22 cellular contexts compared by ENCODE assay signal in the genomic region with DNA sequence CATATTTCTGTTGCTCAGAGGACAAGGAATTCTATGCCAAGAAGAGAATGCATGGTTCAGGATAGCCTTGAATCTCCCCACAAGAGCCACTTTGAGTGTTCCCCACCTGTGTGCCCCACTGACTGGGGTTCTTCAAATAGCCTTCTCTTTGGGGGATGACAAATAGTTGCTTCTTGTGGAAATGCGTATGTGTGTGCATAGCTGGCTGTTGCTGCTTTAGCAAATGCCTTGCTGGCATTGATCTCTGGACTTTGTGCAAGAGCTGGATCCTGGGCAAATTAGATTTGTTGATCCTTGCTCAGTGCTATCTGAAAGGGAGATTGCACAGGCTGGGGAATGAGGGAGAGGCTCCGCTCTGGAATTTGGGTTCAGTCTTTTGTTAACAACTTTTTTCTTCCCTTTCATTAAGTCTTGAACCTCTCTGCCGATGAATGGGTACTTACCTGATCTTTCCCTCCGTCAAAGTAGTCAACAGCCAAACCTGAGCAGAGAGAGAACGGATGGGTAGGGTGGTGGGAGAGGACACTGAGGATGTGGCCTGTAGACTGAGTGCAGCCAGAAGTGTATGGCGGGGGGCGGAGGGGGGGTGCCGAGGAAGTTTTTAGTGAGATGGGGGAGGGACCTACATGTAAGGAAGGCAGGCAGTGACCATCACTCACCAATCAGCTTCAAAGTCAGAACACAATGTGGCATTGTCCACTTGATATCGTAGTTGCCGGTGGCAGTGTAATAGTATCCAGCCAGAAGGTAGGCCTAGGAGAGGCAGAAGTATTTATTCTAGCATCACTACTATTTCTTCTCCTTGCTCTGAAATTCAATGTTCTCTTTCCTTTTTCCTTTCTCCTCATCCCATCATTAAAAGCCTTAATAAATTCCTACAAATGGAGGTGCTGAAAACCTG. TPM values are rescaled to one million over a fixed set of nuclear protein-coding genes. Genes with fewer than 3 reads are reported as not detected.
DNase-seq lines count a peak whose midpoint lies in the region; ATAC-seq and TF ChIP-seq lines count a peak whose summit lies in the region.
"Had no signal": no experiment of that assay in that cellular context is flagged by ENCODE, and none has a peak within 500 bp of the region (broad histone marks: within the 10 kb centered on the region; RNA-seq: fewer than 3 reads in every experiment).

No MANE protein-coding gene starts in this region.

- no peaks in the 10 kb centered on the region for H3K9me2 ChIP-seq in hepatocyte (replicated peaks; ENCODE audit: insufficient read depth)

- H3K4me3 ChIP-seq in hepatocyte = no peak overlapping the region
- H3K4me3 ChIP-seq in left lung = no peak overlapping the region
- H3K4me3 ChIP-seq: mucosa of descending colon, thyroid gland had no signal

- no peak for TF ChIP-seq CTCF in hepatocyte (IDR thresholded peaks at IDR 0.05; ENCODE audit: poor library complexity)
- TF ChIP-seq CTCF in left lung (IDR thresholded peaks at IDR 0.05) = no peak

- H3K27me3 Mint-ChIP-seq in activated CD4-positive, alpha-beta T cell treated with anti-CD3 and anti-CD28 coated beads, Interleukin-2, amount 10 ng/mL, durations not matched to agents 7 days and 5 days = no peaks in the 10 kb centered on the region
- H3K27me3 Mint-ChIP-seq in activated CD4-positive, alpha-beta T cell treated with anti-CD3 and anti-CD28 coated beads for 36 hours = no peaks in the 10 kb centered on the region
- H3K27me3 Mint-ChIP-seq: B cell had no signal

- H3K27ac ChIP-seq in hepatocyte (peak overlapping the region; percentile 92), left lung (peak overlapping the region in 1 of 2 donors; percentile 37)
- H3K27ac ChIP-seq: brain microvascular endothelial cell, epithelial cell of prostate, foreskin keratinocyte, RWPE1 had no signal

- no peaks in the 10 kb centered on the region for H3K9me3 ChIP-seq in hepatocyte (ENCODE audit: low read depth)
- H3K9me3 ChIP-seq in left lung = no peaks in the 10 kb centered on the region
- H3K9me3 ChIP-seq: mucosa of descending colon, thyroid gland had no signal

- H3K36me3 Mint-ChIP-seq in activated CD4-positive, alpha-beta T cell treated with anti-CD3 and anti-CD28 coated beads, Interleukin-2, amount 10 ng/mL, durations not matched to agents 7 days and 5 days (ENCODE audit: low read depth) = peaks cover 28% of the 10 kb centered on the region
- H3K36me3 Mint-ChIP-seq in activated CD4-positive, alpha-beta T cell treated with anti-CD3 and anti-CD28 coated beads for 36 hours (ENCODE audit: low read depth) = peaks cover 39% of the 10 kb centered on the region
- peaks cover 100% of the 10 kb centered on the region for H3K36me3 Mint-ChIP-seq in stimulated activated effector memory CD8-positive, alpha-beta T cell treated with anti-CD3 and anti-CD28 coated beads, Interleukin-12 subunit alpha, Interleukin-12 subunit beta, amount 100 ng/mL, for 72 hours

- peaks cover 3% of the 10 kb centered on the region for H3K4me1 Mint-ChIP-seq in activated CD4-positive, alpha-beta T cell treated with anti-CD3 and anti-CD28 coated beads, Interleukin-2, amount 10 ng/mL, durations not matched to agents 7 days and 5 days
- H3K4me1 Mint-ChIP-seq in activated CD4-positive, alpha-beta T cell treated with anti-CD3 and anti-CD28 coated beads for 36 hours = no peaks in the 10 kb centered on the region
- H3K4me1 Mint-ChIP-seq in stimulated activated effector memory CD8-positive, alpha-beta T cell treated with anti-CD3 and anti-CD28 coated beads, Interleukin-12 subunit alpha, Interleukin-12 subunit beta, amount 100 ng/mL, for 72 hours = peaks cover 9% of the 10 kb centered on the region
- H3K4me1 Mint-ChIP-seq: B cell had no signal

- H3K27me3 ChIP-seq in hepatocyte (no peaks in the 10 kb centered on the region), left lung (no peaks in the 10 kb centered on the region)
- H3K27me3 ChIP-seq: brain microvascular endothelial cell, foreskin keratinocyte, thyroid gland had no signal

- 67% methylated on average over 7 of the region's 10 CpGs for WGBS in hepatocyte (ENCODE audit: low lambda C conversion rate, missing lambda C conversion rate)

- no peaks in the 10 kb centered on the region for H4K20me1 ChIP-seq in hepatocyte (ENCODE audit: insufficient read depth, poor library complexity, severe bottlenecking)

- DNase-seq in activated CD4-positive, alpha-beta T cell treated with anti-CD3 and anti-CD28 coated beads, Interleukin-2, amount 10 ng/mL, durations not matched to agents 7 days and 5 days = no peak
- DNase-seq in activated CD4-positive, alpha-beta T cell treated with anti-CD3 and anti-CD28 coated beads for 36 hours = no peak
- DNase-seq in hepatocyte (ENCODE audit: low spot score) (peak; percentile 63), left lung (no peak)
- DNase-seq in stimulated activated effector memory CD8-positive, alpha-beta T cell treated with anti-CD3 and anti-CD28 coated beads, Interleukin-12 subunit alpha, Interleukin-12 subunit beta, amount 100 ng/mL, for 72 hours (ENCODE audit: low spot score in 2 of 2) = no peak
- DNase-seq: 8988T; activated CD4-positive, alpha-beta T cell treated with anti-CD3 and anti-CD28 coated beads, Interleukin-2, amount 50 U/mL, for 1 hour; activated naive CD4-positive, alpha-beta T cell treated with anti-CD3 and anti-CD28 coated beads for 36 hours; brain microvascular endothelial cell; cortex of kidney; kidney glomerular epithelial cell; mucosa of descending colon; NCI-H187; NK-92 treated with Interleukin-12 subunit alpha and Interleukin-12 subunit beta, amount 100 ng/mL, for 24 hours; nucleus accumbens; thyroid gland had no signal

- ATAC-seq in activated CD4-positive, alpha-beta T cell treated with anti-CD3 and anti-CD28 coated beads for 36 hours = no peak
- no peak for ATAC-seq in stimulated activated effector memory CD8-positive, alpha-beta T cell treated with anti-CD3 and anti-CD28 coated beads, Interleukin-12 subunit alpha, Interleukin-12 subunit beta, amount 100 ng/mL, for 72 hours
- ATAC-seq in left lung (no peak), HG02884 (IDR thresholded peaks at IDR 0.05; ENCODE audit: unreplicated experiment) (no peak)
- ATAC-seq: foreskin keratinocyte, HCT116, mucosa of descending colon had no signal

- POLR2A ChIA-PET in activated CD4-positive, alpha-beta T cell treated with anti-CD3 and anti-CD28 coated beads, Interleukin-2, amount 10 ng/mL, durations not matched to agents 7 days and 5 days (lab: Charles Lee) = no interaction called here
- POLR2A ChIA-PET in activated CD4-positive, alpha-beta T cell treated with anti-CD3 and anti-CD28 coated beads for 36 hours (lab: Charles Lee) = no interaction called here

- H3K4me1 ChIP-seq in hepatocyte (ENCODE audit: insufficient read depth) (peaks cover 27% of the 10 kb centered on the region), left lung (peaks cover 0 to 4% of the 10 kb centered on the region in 2 donors)

- intact Hi-C loops in activated CD4-positive, alpha-beta T cell treated with anti-CD3 and anti-CD28 coated beads for 36 hours (cut with DNase I, micrococcal nuclease) = no loop called here
- intact Hi-C loops in left lung (cut with DNase I) = no loop called here

- CTCF ChIA-PET in activated CD4-positive, alpha-beta T cell treated with anti-CD3 and anti-CD28 coated beads, Interleukin-2, amount 10 ng/mL, durations not matched to agents 7 days and 5 days (lab: Charles Lee) = interaction anchor here (0.5 kb wide), 1 partner anchor 320 kb away, joined by 3 read pairs; no protein-coding TSS in a partner anchor
- CTCF ChIA-PET in activated CD4-positive, alpha-beta T cell treated with anti-CD3 and anti-CD28 coated beads for 36 hours (lab: Charles Lee) = no interaction called here

- peak overlapping the region; percentile 19 for H3K27ac Mint-ChIP-seq in activated CD4-positive, alpha-beta T cell treated with anti-CD3 and anti-CD28 coated beads, Interleukin-2, amount 10 ng/mL, durations not matched to agents 7 days and 5 days
- no peak overlapping the region for H3K27ac Mint-ChIP-seq in activated CD4-positive, alpha-beta T cell treated with anti-CD3 and anti-CD28 coated beads for 36 hours
- H3K27ac Mint-ChIP-seq in stimulated activated effector memory CD8-positive, alpha-beta T cell treated with anti-CD3 and anti-CD28 coated beads, Interleukin-12 subunit alpha, Interleukin-12 subunit beta, amount 100 ng/mL, for 72 hours = peak overlapping the region; percentile 12
- H3K27ac Mint-ChIP-seq: activated naive CD4-positive, alpha-beta T cell treated with anti-CD3 and anti-CD28 coated beads for 36 hours; B cell had no signal

- no peak overlapping the region for H2AFZ ChIP-seq in hepatocyte

- peaks cover 4% of the 10 kb centered on the region for H3K79me2 ChIP-seq in hepatocyte

- H3K4me3 Mint-ChIP-seq in activated CD4-positive, alpha-beta T cell treated with anti-CD3 and anti-CD28 coated beads, Interleukin-2, amount 10 ng/mL, durations not matched to agents 7 days and 5 days = no peak overlapping the region
- H3K4me3 Mint-ChIP-seq in activated CD4-positive, alpha-beta T cell treated with anti-CD3 and anti-CD28 coated beads for 36 hours = no peak overlapping the region
- no peak overlapping the region for H3K4me3 Mint-ChIP-seq in stimulated activated effector memory CD8-positive, alpha-beta T cell treated with anti-CD3 and anti-CD28 coated beads, Interleukin-12 subunit alpha, Interleukin-12 subunit beta, amount 100 ng/mL, for 72 hours
- H3K4me3 Mint-ChIP-seq: activated naive CD4-positive, alpha-beta T cell treated with anti-CD3 and anti-CD28 coated beads for 36 hours; B cell had no signal

- H3K36me3 ChIP-seq in hepatocyte (replicated peaks; ENCODE audit: insufficient read depth, low read depth) (peaks cover 3% of the 10 kb centered on the region), left lung (peaks cover 0 to 85% of the 10 kb centered on the region in 2 donors)

- H3K4me2 ChIP-seq in hepatocyte = peak overlapping the region; percentile 50

- no peaks in the 10 kb centered on the region for H3K9me3 Mint-ChIP-seq in activated CD4-positive, alpha-beta T cell treated with anti-CD3 and anti-CD28 coated beads, Interleukin-2, amount 10 ng/mL, durations not matched to agents 7 days and 5 days
- H3K9me3 Mint-ChIP-seq in activated CD4-positive, alpha-beta T cell treated with anti-CD3 and anti-CD28 coated beads for 36 hours (ENCODE audit: low read depth) = no peaks in the 10 kb centered on the region
- H3K9me3 Mint-ChIP-seq in stimulated activated effector memory CD8-positive, alpha-beta T cell treated with anti-CD3 and anti-CD28 coated beads, Interleukin-12 subunit alpha, Interleukin-12 subunit beta, amount 100 ng/mL, for 72 hours = no peaks in the 10 kb centered on the region
- H3K9me3 Mint-ChIP-seq: activated naive CD4-positive, alpha-beta T cell treated with anti-CD3 and anti-CD28 coated beads for 36 hours had no signal

RNA-seq across cellular contexts. Expression of a gene that starts 10.7 kb away (rescaled TPM):
- total RNA-seq in activated CD4-positive, alpha-beta T cell treated with anti-CD3 and anti-CD28 coated beads, Interleukin-2, amount 10 ng/mL, durations not matched to agents 7 days and 5 days = 10 to 100 TPM; 41.8 to 53.3 TPM
- total RNA-seq in activated CD4-positive, alpha-beta T cell treated with anti-CD3 and anti-CD28 coated beads for 36 hours = 100 to 1,000 TPM in 1 of 2 experiments, 10 to 100 TPM in 1; 85.0 to 106 TPM
- total RNA-seq in hepatocyte (24.3 and 26.8 TPM in 2 replicates), left lung (10 to 100 TPM; 36.3 to 46.6 TPM)
- 50.3 and 51.8 TPM in 2 replicates for polyA plus RNA-seq in hepatocyte

RNA-seq across cellular contexts. Expression of a gene that starts 10.9 kb away (rescaled TPM):
- 100 to 1,000 TPM; 214 to 230 TPM for total RNA-seq in activated CD4-positive, alpha-beta T cell treated with anti-CD3 and anti-CD28 coated beads, Interleukin-2, amount 10 ng/mL, durations not matched to agents 7 days and 5 days
- total RNA-seq in activated CD4-positive, alpha-beta T cell treated with anti-CD3 and anti-CD28 coated beads for 36 hours = 100 to 1,000 TPM; 398 to 502 TPM
- total RNA-seq in hepatocyte = 186 and 197 TPM in 2 replicates
- polyA plus RNA-seq in hepatocyte = 142 and 143 TPM in 2 replicates
- 100 to 1,000 TPM; 113 to 142 TPM for total RNA-seq in left lung

RNA-seq across cellular contexts. Expression of a gene that starts 30.2 kb away (rescaled TPM):
- 100 to 1,000 TPM; 346 to 354 TPM for total RNA-seq in activated CD4-positive, alpha-beta T cell treated with anti-CD3 and anti-CD28 coated beads, Interleukin-2, amount 10 ng/mL, durations not matched to agents 7 days and 5 days
- total RNA-seq in activated CD4-positive, alpha-beta T cell treated with anti-CD3 and anti-CD28 coated beads for 36 hours = 100 to 1,000 TPM; 335 to 483 TPM
- 14.5 and 17.2 TPM in 2 replicates for total RNA-seq in hepatocyte
- polyA plus RNA-seq in hepatocyte = 20.8 and 25.4 TPM in 2 replicates
- total RNA-seq in left lung = 100 to 1,000 TPM in 1 of 2 donors, 10 to 100 TPM in 1; 74.6 to 145 TPM

RNA-seq across cellular contexts. Expression of a gene that starts 36.9 kb away (rescaled TPM):
- 10 to 100 TPM; 36.8 to 45.4 TPM for total RNA-seq in activated CD4-positive, alpha-beta T cell treated with anti-CD3 and anti-CD28 coated beads, Interleukin-2, amount 10 ng/mL, durations not matched to agents 7 days and 5 days
- total RNA-seq in activated CD4-positive, alpha-beta T cell treated with anti-CD3 and anti-CD28 coated beads for 36 hours = 10 to 100 TPM; 20.8 to 28.0 TPM
- 76.9 and 78.6 TPM in 2 replicates for total RNA-seq in hepatocyte
- 118 and 119 TPM in 2 replicates for polyA plus RNA-seq in hepatocyte
- 100 to 1,000 TPM in 1 of 2 donors, 10 to 100 TPM in 1; 74.5 to 108 TPM for total RNA-seq in left lung

RNA-seq across cellular contexts. Expression of a gene that starts 37.6 kb away (rescaled TPM):
- 100 to 1,000 TPM; 156 to 181 TPM for total RNA-seq in activated CD4-positive, alpha-beta T cell treated with anti-CD3 and anti-CD28 coated beads, Interleukin-2, amount 10 ng/mL, durations not matched to agents 7 days and 5 days
- total RNA-seq in activated CD4-positive, alpha-beta T cell treated with anti-CD3 and anti-CD28 coated beads for 36 hours = 100 to 1,000 TPM; 189 to 208 TPM
- 219 and 289 TPM in 2 replicates for total RNA-seq in hepatocyte
- 217 and 219 TPM in 2 replicates for polyA plus RNA-seq in hepatocyte
- 100 to 1,000 TPM; 159 to 194 TPM for total RNA-seq in left lung
